ENCODE assay signal across 9 cellular contexts in genomic region chr14:46580941-46581671, GRCh38.
A peak's percentile ranks its signal among the peaks of the same experiment; 100 is the strongest.
DNase-seq lines count a peak whose midpoint lies in the region; ATAC-seq and TF ChIP-seq lines count a peak whose summit lies in the region.
"Had no signal": no experiment of that assay in that cellular context is flagged by ENCODE, and none has a peak within 500 bp of the region (broad histone marks: within the 10 kb centered on the region; RNA-seq: fewer than 3 reads in every experiment).

No MANE protein-coding gene starts in this region.

- H3K9ac ChIP-seq in adipocyte (ENCODE audit: low read length): no peak overlapping the region
- H3K9ac ChIP-seq: BLaER1 had no signal

- H3K27me3 ChIP-seq in adipocyte (replicated peaks; ENCODE audit: control insufficient read depth, insufficient read depth, low read length) (no peaks in the 10 kb centered on the region), lung (ENCODE audit: control insufficient read depth, insufficient read depth) (no peaks in the 10 kb centered on the region)
- H3K27me3 ChIP-seq: BLaER1 had no signal

- no peaks in the 10 kb centered on the region for H3K4me1 ChIP-seq in adipocyte (ENCODE audit: control insufficient read depth, insufficient read depth, low read length)
- H3K4me1 ChIP-seq in lung (ENCODE audit: control insufficient read depth in 2 of 2, insufficient read depth in 2 of 2, low read length in 2 of 2): no peaks in the 10 kb centered on the region

- H3K9me3 ChIP-seq in adipocyte (ENCODE audit: control insufficient read depth, low read length) (no peaks in the 10 kb centered on the region), lung (ENCODE audit: control insufficient read depth in 2 of 2, insufficient read depth in 1 of 2, low read length in 1 of 2) (no peaks in the 10 kb centered on the region)

- no peak overlapping the region for H3K27ac ChIP-seq in lung (ENCODE audit: low read depth in 1 of 2, low read length in 1 of 2)
- H3K27ac ChIP-seq: BLaER1 had no signal

- ATAC-seq in lung (ENCODE audit: insufficient read depth, low FRiP score): no peak

- DNase-seq in NCI-H2107 (lab: John Stamatoyannopoulos, UW) (peak; percentile 1), NCI-H2107 treated with DMSO at 0.1 percent for 48 hours (lab: John Stamatoyannopoulos, UW; ENCODE audit: unreplicated experiment) (no peak), NCI-H1417 (lab: John Stamatoyannopoulos, UW) (peak; percentile 15 to 74 (median 50)), adipocyte (ENCODE audit: low read depth) (peak; percentile 1), lung (ENCODE audit: low spot score) (no peak), posterior vena cava (ENCODE audit: low spot score) (no peak)
- DNase-seq in effector CD8-positive, alpha-beta T cell (lab: John Stamatoyannopoulos, UW): no peak
- DNase-seq in effector CD4-positive, alpha-beta T cell: no peak

- H3K4me3 ChIP-seq in adipocyte (ENCODE audit: low read length) (no peak overlapping the region), lung (no peak overlapping the region)
- H3K4me3 ChIP-seq: BLaER1 had no signal

- TF ChIP-seq CTCF in lung (IDR thresholded peaks at IDR 0.05; ENCODE audit: control extremely low read depth, extremely low read depth): peak; percentile 3

- intact Hi-C loops in posterior vena cava (cut with DNase I): no loop called here

- H3K36me3 ChIP-seq in adipocyte (ENCODE audit: control insufficient read depth, insufficient read depth, low read length, severe bottlenecking) (no peaks in the 10 kb centered on the region), lung (ENCODE audit: control insufficient read depth in 2 of 2, insufficient read depth in 2 of 2, low read length in 2 of 2) (no peaks in the 10 kb centered on the region)
- H3K36me3 ChIP-seq: BLaER1 had no signal

- WGBS in lung, 2 donors: 25 to 31% methylated on average over 6 of the region's 6 CpGs

Comparison
In these comparisons a context has a peak if more than half of its experiments do, and no peak if none do; other contexts are left out.
1. DNase-seq: peak in NCI-H2107 (single experiment), NCI-H1417 (3 of 3) and adipocyte (single experiment); none in NCI-H2107 treated with DMSO at 0.1 percent for 48 hours (single experiment), lung (single experiment), effector CD8-positive, alpha-beta T cell (single experiment), posterior vena cava (single experiment) and effector CD4-positive, alpha-beta T cell (single experiment).